8 cellular contexts compared by ENCODE assay signal in the genomic region with DNA sequence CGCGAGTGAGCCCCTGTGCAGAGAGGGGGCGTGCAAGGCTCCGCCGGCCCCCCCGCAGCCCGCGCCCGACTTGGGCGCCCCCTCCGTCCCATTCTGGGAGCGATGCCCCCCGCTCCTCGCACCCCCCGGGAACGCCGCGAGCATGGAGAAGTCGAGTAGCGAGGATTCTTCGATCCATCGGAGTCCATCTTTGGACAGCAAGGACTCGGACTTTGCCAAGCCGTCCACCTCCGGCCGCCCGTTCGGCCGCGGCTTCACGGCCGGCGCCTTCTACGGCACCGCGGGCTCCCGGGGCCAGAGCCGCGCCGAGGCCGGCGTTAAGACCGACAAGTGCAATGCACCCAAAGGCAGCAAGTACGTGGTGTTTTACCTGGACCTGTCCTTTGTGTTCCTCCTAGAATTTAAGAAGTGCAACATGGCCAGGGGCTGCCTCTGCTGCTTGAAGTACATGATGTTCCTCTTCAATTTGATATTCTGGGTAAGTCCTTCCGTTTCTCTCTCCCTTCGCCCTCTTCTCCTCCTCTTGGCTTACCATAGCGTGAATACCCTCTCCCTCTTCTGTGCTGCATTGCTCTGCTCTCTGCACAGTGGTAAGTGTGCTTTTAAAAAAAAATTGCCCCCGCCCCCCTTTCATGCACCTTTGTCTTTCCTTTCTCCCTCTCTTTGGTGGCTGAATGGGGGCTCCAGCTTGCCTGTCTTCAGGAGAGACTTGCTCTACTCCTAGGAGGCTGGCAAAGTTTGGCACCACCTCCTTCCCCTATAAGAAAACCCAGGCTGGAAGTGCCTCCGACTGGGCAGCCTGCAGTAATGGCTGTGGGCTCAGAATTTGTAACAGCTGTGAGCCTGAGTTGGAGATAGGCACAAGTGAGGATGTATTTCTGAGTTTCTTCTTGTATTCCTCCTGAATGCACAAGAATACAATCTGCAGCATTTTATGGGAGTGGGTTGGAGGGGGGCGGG.
DNase-seq lines count a peak whose midpoint lies in the region; ATAC-seq and TF ChIP-seq lines count a peak whose summit lies in the region.

No MANE protein-coding gene starts in this region.

- DNase-seq in DMS53 (lab: John Stamatoyannopoulos, UW) (peak; percentile 73), DMS53 treated with DMSO at 0.1 percent for 48 hours (lab: John Stamatoyannopoulos, UW; ENCODE audit: unreplicated experiment) (no peak), putamen (ENCODE audit: low spot score) (no peak), globus pallidus (ENCODE audit: low spot score) (no peak), ureter (ENCODE audit: low spot score) (no peak)
- DNase-seq in stimulated activated naive B cell treated with anti-CD40 and anti-IgM and Interleukin-4, amounts not matched to agents 10 μg/mL and 1 μg/mL and 100 μg/mL, for 72 hours, result no peak

- H3K27ac Mint-ChIP-seq in stimulated activated naive B cell treated with anti-CD40 and anti-IgM and Interleukin-4, amounts not matched to agents 10 μg/mL and 1 μg/mL and 100 μg/mL, for 72 hours, result peak overlapping the region; percentile 6

- H3K9me3 ChIP-seq in iPS-15b (ENCODE audit: control insufficient read depth, insufficient read depth, low read length), result no peaks in the 10 kb centered on the region

- peak overlapping the region; percentile 60 for H3K4me3 ChIP-seq in WI38 (ENCODE audit: low read depth, low read length)
- H3K4me3 ChIP-seq in iPS-15b (ENCODE audit: low read depth, low read length), result peak overlapping the region; percentile 52

- peaks cover 29% of the 10 kb centered on the region for H3K27me3 ChIP-seq in iPS-15b (ENCODE audit: control insufficient read depth, insufficient read depth, low read length)

- no peaks in the 10 kb centered on the region for H3K9me3 Mint-ChIP-seq in stimulated activated naive B cell treated with anti-CD40 and anti-IgM and Interleukin-4, amounts not matched to agents 10 μg/mL and 1 μg/mL and 100 μg/mL, for 72 hours

- ATAC-seq in stimulated activated naive B cell treated with anti-CD40 and anti-IgM and Interleukin-4, amounts not matched to agents 10 μg/mL and 1 μg/mL and 100 μg/mL, for 72 hours (replicated peaks), result no peak

- H3K36me3 Mint-ChIP-seq in stimulated activated naive B cell treated with anti-CD40 and anti-IgM and Interleukin-4, amounts not matched to agents 10 μg/mL and 1 μg/mL and 100 μg/mL, for 72 hours, result peaks cover 0 to 4% of the 10 kb centered on the region in 2 donors

- no peaks in the 10 kb centered on the region for H3K36me3 ChIP-seq in iPS-15b (ENCODE audit: control insufficient read depth, insufficient read depth, low read length)

- TF ChIP-seq CTCF in WI38 (IDR thresholded peaks at IDR 0.05; ENCODE audit: low read depth, low read length), result no peak

- H3K4me1 Mint-ChIP-seq in stimulated activated naive B cell treated with anti-CD40 and anti-IgM and Interleukin-4, amounts not matched to agents 10 μg/mL and 1 μg/mL and 100 μg/mL, for 72 hours, result peaks cover 37 to 41% of the 10 kb centered on the region in 2 donors

- no peak overlapping the region for H3K9ac ChIP-seq in iPS-15b (ENCODE audit: low read depth, low read length)

- H3K27me3 Mint-ChIP-seq in stimulated activated naive B cell treated with anti-CD40 and anti-IgM and Interleukin-4, amounts not matched to agents 10 μg/mL and 1 μg/mL and 100 μg/mL, for 72 hours, result peaks cover 56% of the 10 kb centered on the region in 2 donors

- peaks cover 10% of the 10 kb centered on the region for H3K4me1 ChIP-seq in iPS-15b (ENCODE audit: control insufficient read depth, insufficient read depth, low read length)

- peak overlapping the region; percentile 41 to 56 for H3K4me3 Mint-ChIP-seq in stimulated activated naive B cell treated with anti-CD40 and anti-IgM and Interleukin-4, amounts not matched to agents 10 μg/mL and 1 μg/mL and 100 μg/mL, for 72 hours
